14 cellular contexts compared by ENCODE assay signal in the genomic region with DNA sequence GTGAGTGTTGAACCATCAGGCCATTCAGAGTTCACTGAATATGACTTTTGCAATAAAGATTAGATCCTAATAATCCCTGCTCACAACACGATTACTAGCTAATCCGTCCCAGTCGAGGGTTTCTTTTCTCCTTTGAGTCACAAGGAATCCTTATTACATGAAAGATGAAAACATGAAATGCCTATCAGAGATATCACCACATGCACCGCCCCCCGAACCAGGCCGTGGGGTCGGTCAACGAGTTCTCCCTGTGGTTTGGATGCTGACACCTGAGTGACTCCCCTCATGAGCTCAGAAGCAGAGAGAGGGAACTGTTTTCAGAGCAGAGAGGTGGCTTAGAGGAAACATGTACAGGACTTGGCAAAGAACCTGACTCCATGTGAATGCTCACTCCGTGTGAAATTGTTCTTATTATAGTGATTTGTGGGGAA.
A peak's percentile ranks its signal among the peaks of the same experiment; 100 is the strongest.
DNase-seq lines count a peak whose midpoint lies in the region; ATAC-seq lines count a peak whose summit lies in the region.
"Had no signal": no experiment of that assay in that cellular context is flagged by ENCODE, and none has a peak within 500 bp of the region (broad histone marks: within the 10 kb centered on the region; RNA-seq: fewer than 3 reads in every experiment).

No MANE protein-coding gene starts in this region.

- ATAC-seq in activated T-helper 17 cell treated with anti-CD3 and anti-CD28 coated beads, Interleukin-2, amount 50 U/mL, for 72 hours (replicated peaks) = peak; percentile 29
- ATAC-seq in naive thymus-derived CD4-positive, alpha-beta T cell = peak; percentile 37
- ATAC-seq: gastrocnemius medialis had no signal

- peaks cover 80% of the 10 kb centered on the region in 2 donors for H3K4me1 ChIP-seq in naive thymus-derived CD4-positive, alpha-beta T cell (ENCODE audit: control insufficient read depth in 2 of 2, insufficient read depth in 2 of 2, low read length in 2 of 2)
- peaks cover 1% of the 10 kb centered on the region for H3K4me1 ChIP-seq in urinary bladder (ENCODE audit: insufficient read depth)

- peak overlapping the region; percentile 91 for H3K27ac ChIP-seq in naive thymus-derived CD4-positive, alpha-beta T cell (ENCODE audit: low read depth, low read length)
- peak overlapping the region; percentile 40 for H3K27ac ChIP-seq in urinary bladder (ENCODE audit: low read depth)
- H3K27ac ChIP-seq: dorsolateral prefrontal cortex, gastrocnemius medialis, RWPE1 had no signal

- DNase-seq in stimulated activated CD4-positive, alpha-beta T cell treated with anti-CD3 and anti-CD28 coated beads, Interleukin-4, amount 100 ng/mL, for 24 hours = peak; percentile 56
- no peak for DNase-seq in stimulated activated CD4-positive, alpha-beta T cell treated with anti-CD3 and anti-CD28 coated beads, Interleukin-4, amount 100 ng/mL, for 1 hour
- peak in 1 of 9 donors; percentile 47 for DNase-seq in naive thymus-derived CD4-positive, alpha-beta T cell
- no peak for DNase-seq in NCI-H345 treated with DMSO at 0.1 percent for 48 hours (lab: John Stamatoyannopoulos, UW; ENCODE audit: unreplicated experiment)
- no peak for DNase-seq in AML-193 (lab: John Stamatoyannopoulos, UW)
- no peak for DNase-seq in NCI-H1436 (lab: John Stamatoyannopoulos, UW)
- DNase-seq: C1 segment of cervical spinal cord, dorsolateral prefrontal cortex, GDM1, NCI-H2227 treated with DMSO at 0.1 percent for 48 hours had no signal

- CTCF ChIA-PET in naive thymus-derived CD4-positive, alpha-beta T cell (lab: Charles Lee) = interaction anchor here (0.6 to 5.5 kb wide), 28 partner anchors 10 to 306 kb away, joined by 3 to 40 read pairs (median 6); no protein-coding TSS in a partner anchor

- 43% methylated on average over 9 of the region's 9 CpGs for WGBS in urinary bladder

- intact Hi-C loops in naive thymus-derived CD4-positive, alpha-beta T cell (cut with micrococcal nuclease) = loop anchor here (1.0 to 2.0 kb wide), 10 partner anchors 17 to 306 kb away; no protein-coding TSS in a partner anchor

- H3K36me3 Mint-ChIP-seq in activated T-helper 17 cell treated with anti-CD3 and anti-CD28 coated beads, Interleukin-2, amount 50 U/mL, for 72 hours (ENCODE audit: low read depth) = peaks cover 33% of the 10 kb centered on the region
- H3K36me3 Mint-ChIP-seq in naive thymus-derived CD4-positive, alpha-beta T cell = peaks cover 3 to 10% (median 4%) of the 10 kb centered on the region in 5 donors

- peak overlapping the region; percentile 77 for H3K4me3 Mint-ChIP-seq in activated T-helper 17 cell treated with anti-CD3 and anti-CD28 coated beads, Interleukin-2, amount 50 U/mL, for 72 hours
- peak overlapping the region; percentile 21 to 89 (median 70) for H3K4me3 Mint-ChIP-seq in naive thymus-derived CD4-positive, alpha-beta T cell

- peak overlapping the region; percentile 97 for H3K27ac Mint-ChIP-seq in activated T-helper 17 cell treated with anti-CD3 and anti-CD28 coated beads, Interleukin-2, amount 50 U/mL, for 72 hours
- peak overlapping the region; percentile 95 to 99 (median 96) for H3K27ac Mint-ChIP-seq in naive thymus-derived CD4-positive, alpha-beta T cell

- peaks cover 70% of the 10 kb centered on the region for H3K4me1 Mint-ChIP-seq in activated T-helper 17 cell treated with anti-CD3 and anti-CD28 coated beads, Interleukin-2, amount 50 U/mL, for 72 hours
- peaks cover 59 to 97% (median 87%) of the 10 kb centered on the region in 7 donors for H3K4me1 Mint-ChIP-seq in naive thymus-derived CD4-positive, alpha-beta T cell

- no peaks in the 10 kb centered on the region for H3K27me3 ChIP-seq in naive thymus-derived CD4-positive, alpha-beta T cell (ENCODE audit: control insufficient read depth in 2 of 2, insufficient read depth in 2 of 2, low read length in 2 of 2)
- H3K27me3 ChIP-seq: gastrocnemius medialis had no signal

- no peaks in the 10 kb centered on the region for H3K36me3 ChIP-seq in naive thymus-derived CD4-positive, alpha-beta T cell (ENCODE audit: control insufficient read depth in 2 of 3, insufficient read depth in 3 of 3, low read length in 3 of 3)
- no peaks in the 10 kb centered on the region for H3K36me3 ChIP-seq in urinary bladder (ENCODE audit: insufficient read depth)
- H3K36me3 ChIP-seq: gastrocnemius medialis had no signal

- H3K9me3 ChIP-seq in naive thymus-derived CD4-positive, alpha-beta T cell (ENCODE audit: control insufficient read depth in 2 of 3, low read length in 3 of 3) = no peaks in the 10 kb centered on the region
- H3K9me3 ChIP-seq: gastrocnemius medialis had no signal

- H3K9me3 Mint-ChIP-seq in activated T-helper 17 cell treated with anti-CD3 and anti-CD28 coated beads, Interleukin-2, amount 50 U/mL, for 72 hours = no peaks in the 10 kb centered on the region
- peaks cover 0 to 3% (median 0%) of the 10 kb centered on the region in 11 donors for H3K9me3 Mint-ChIP-seq in naive thymus-derived CD4-positive, alpha-beta T cell

- H3K4me3 ChIP-seq in naive thymus-derived CD4-positive, alpha-beta T cell (ENCODE audit: low read length) = peak overlapping the region; percentile 10
- H3K4me3 ChIP-seq in urinary bladder (ENCODE audit: low read depth, low read length) = no peak overlapping the region
- H3K4me3 ChIP-seq: dorsolateral prefrontal cortex, gastrocnemius medialis had no signal

- POLR2A ChIA-PET in naive thymus-derived CD4-positive, alpha-beta T cell (lab: Charles Lee) = interaction anchor here (0.7 to 15.1 kb wide), 31 partner anchors 10 to 307 kb away, joined by 3 to 325 read pairs (median 6); no protein-coding TSS in a partner anchor

- no peaks in the 10 kb centered on the region for H3K27me3 Mint-ChIP-seq in activated T-helper 17 cell treated with anti-CD3 and anti-CD28 coated beads, Interleukin-2, amount 50 U/mL, for 72 hours
- H3K27me3 Mint-ChIP-seq in naive thymus-derived CD4-positive, alpha-beta T cell = no peaks in the 10 kb centered on the region
